Comparison of ENCODE assay signal across 3 cellular contexts in the genomic region with DNA sequence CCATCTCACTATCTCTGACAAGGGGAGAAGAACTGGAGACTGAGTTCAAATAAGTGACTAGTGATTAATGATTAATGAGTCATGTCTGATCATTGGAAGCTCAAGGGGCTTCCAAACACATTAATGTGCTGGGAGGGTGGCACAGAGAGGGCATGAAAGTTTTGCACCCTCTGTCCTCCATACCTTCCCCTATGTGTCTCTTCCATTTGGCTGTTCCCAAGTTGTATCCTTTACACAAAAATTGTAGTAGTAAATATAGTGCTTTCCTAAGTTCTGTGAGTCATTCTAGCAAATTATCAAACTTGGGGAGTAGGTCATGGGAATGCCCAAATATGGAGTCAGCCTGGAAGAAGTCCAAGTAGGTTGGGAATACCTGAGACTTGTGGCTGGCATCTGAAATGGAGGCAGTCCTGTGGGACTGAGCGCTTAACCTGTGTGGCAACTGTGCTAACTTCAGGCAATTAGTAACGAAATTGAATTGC.
TF ChIP-seq lines count a peak whose summit lies in the region.

No MANE protein-coding gene starts in this region.

TF ChIP-seq in A549, 52 proteins besides CTCF, POLR2A, EP300 and RAD21:
- 0 out of 5 replicates have a peak, but pooled peaks of 1 of the 2 experiments have one; percentile 21 for TF ChIP-seq JUN (IDR thresholded peaks at IDR 0.05)
- TF ChIP-seq MAZ (IDR thresholded peaks at IDR 0.05; ENCODE audit: borderline replicate concordance, low read depth, low read length): no peak
- no peak for TF ChIP-seq SMC3 (IDR thresholded peaks at IDR 0.05)
- TF ChIP-seq FOSL2 (IDR thresholded peaks at IDR 0.05): 0 out of 2 replicates have a peak, but pooled peaks have one; percentile 13
- peak; percentile 62 for TF ChIP-seq FOSL2 (CRISPR knock-in tag; IDR thresholded peaks at IDR 0.05)
- TF ChIP-seq, protein P1, sequence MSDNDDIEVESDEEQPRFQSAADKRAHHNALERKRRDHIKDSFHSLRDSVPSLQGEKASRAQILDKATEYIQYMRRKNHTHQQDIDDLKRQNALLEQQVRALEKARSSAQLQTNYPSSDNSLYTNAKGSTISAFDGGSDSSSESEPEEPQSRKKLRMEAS (IDR thresholded peaks at IDR 0.05): no peak
- peak; percentile 63 for TF ChIP-seq ZFP36 (IDR thresholded peaks at IDR 0.05; ENCODE audit: borderline replicate concordance, partially characterized antibody)
- TF ChIP-seq FOXS1 (CRISPR knock-in tag; IDR thresholded peaks at IDR 0.05): no peak

TF ChIP-seq in HEK293, 187 proteins besides CTCF, POLR2A, EP300 and RAD21 (continues in another document):
- TF ChIP-seq OSR2 (tag by site-specific recombination; IDR thresholded peaks at IDR 0.05) (peak; percentile 28; the same call in 1 of the 2 replicates), ZNF221 (tag by site-specific recombination; IDR thresholded peaks at IDR 0.05; ENCODE audit: borderline replicate concordance) (no peak), SCRT2 (tag by site-specific recombination; IDR thresholded peaks at IDR 0.05) (peak; percentile 92), IKZF3 (tag by site-specific recombination; IDR thresholded peaks at IDR 0.05) (peak; percentile 45; the same call in 1 of the 2 replicates), ZNF544 (tag by site-specific recombination; IDR thresholded peaks at IDR 0.05) (no peak), ZFP41 (tag by site-specific recombination; IDR thresholded peaks at IDR 0.05; ENCODE audit: borderline replicate concordance) (no peak), ZEB2 (tag by site-specific recombination; IDR thresholded peaks at IDR 0.05) (no peak), ZNF24 (tag by site-specific recombination; IDR thresholded peaks at IDR 0.05) (no peak), ZNF558 (tag by site-specific recombination; IDR thresholded peaks at IDR 0.05) (no peak), ZNF214 (tag by site-specific recombination; IDR thresholded peaks at IDR 0.05; ENCODE audit: borderline replicate concordance) (no peak), ZBTB6 (tag by site-specific recombination; IDR thresholded peaks at IDR 0.05) (no peak), ZNF302 (tag by site-specific recombination; IDR thresholded peaks at IDR 0.05; ENCODE audit: low read depth) (no peak), SCRT1 (tag by site-specific recombination; IDR thresholded peaks at IDR 0.05; ENCODE audit: borderline replicate concordance) (peak; percentile 90), KLF8 (tag by site-specific recombination; IDR thresholded peaks at IDR 0.05) (no peak), SETDB1 (IDR thresholded peaks at IDR 0.05; ENCODE audit: insufficient read length, low read length) (no peak), ZNF341 (tag by site-specific recombination; IDR thresholded peaks at IDR 0.05; ENCODE audit: low read depth) (peak; percentile 36), KLF17 (tag by site-specific recombination; IDR thresholded peaks at IDR 0.05) (no peak), GLI2 (tag by site-specific recombination; IDR thresholded peaks at IDR 0.05; ENCODE audit: borderline replicate concordance, low read depth) (no peak), PRDM10 (tag by site-specific recombination; IDR thresholded peaks at IDR 0.05) (peak; percentile 98), REPIN1 (tag by site-specific recombination; IDR thresholded peaks at IDR 0.05; ENCODE audit: low read depth) (no peak)
- TF ChIP-seq, protein P2, sequence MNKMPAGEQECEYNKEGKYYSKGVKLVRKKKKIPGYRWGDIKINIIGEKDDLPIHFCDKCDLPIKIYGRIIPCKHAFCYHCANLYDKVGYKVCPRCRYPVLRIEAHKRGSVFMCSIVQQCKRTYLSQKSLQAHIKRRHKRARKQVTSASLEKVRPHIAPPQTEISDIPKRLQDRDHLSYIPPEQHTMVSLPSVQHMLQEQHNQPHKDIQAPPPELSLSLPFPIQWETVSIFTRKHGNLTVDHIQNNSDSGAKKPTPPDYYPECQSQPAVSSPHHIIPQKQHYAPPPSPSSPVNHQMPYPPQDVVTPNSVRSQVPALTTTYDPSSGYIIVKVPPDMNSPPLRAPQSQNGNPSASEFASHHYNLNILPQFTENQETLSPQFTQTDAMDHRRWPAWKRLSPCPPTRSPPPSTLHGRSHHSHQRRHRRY (tag by site-specific recombination; IDR thresholded peaks at IDR 0.05): no peak

TF ChIP-seq in K562, 482 proteins besides CTCF, POLR2A, EP300 and RAD21:
- TF ChIP-seq ZBTB12 (CRISPR knock-in tag; IDR thresholded peaks at IDR 0.05) (no peak), FOSL1 (tag; conservative IDR thresholded peaks at IDR 0.05) (peak; percentile 84), JUND (IDR thresholded peaks at IDR 0.05; ENCODE audit: borderline replicate concordance, low read depth, low read length) (no peak; the same call in 1 of the 2 replicates), JUND (tag; IDR thresholded peaks at IDR 0.05; ENCODE audit: borderline replicate concordance, low read depth, low read length) (peak; percentile 80; the same call in 2 of the 3 replicates), DACH1 (IDR thresholded peaks at IDR 0.05; ENCODE audit: partially characterized antibody) (peak; percentile 74), CBFA2T2 (conservative IDR thresholded peaks at IDR 0.05) (no peak), ATF3 (IDR thresholded peaks at IDR 0.05) (peak; percentile 76), ATF3 (CRISPR knock-in tag; conservative IDR thresholded peaks at IDR 0.05) (no peak), ATF7 (IDR thresholded peaks at IDR 0.05) (peak; percentile 85), ZFP1 (CRISPR knock-in tag; IDR thresholded peaks at IDR 0.05) (no peak), NFIC (IDR thresholded peaks at IDR 0.05) (peak; percentile 86), MECOM (CRISPR knock-in tag; IDR thresholded peaks at IDR 0.05) (peak; percentile 34; the same call in 1 of the 2 replicates), FOXK2 (conservative IDR thresholded peaks at IDR 0.05 in 1 of 2, IDR thresholded peaks at IDR 0.05 in 1 of 2; ENCODE audit: low read depth in 2 of 2) (peak in 1 of 2 experiments; percentile 81; a peak in 2 of 4 replicates), SMARCE1 (IDR thresholded peaks at IDR 0.05) (0 out of 2 replicates have a peak, but pooled peaks have one; percentile 28), NONO (IDR thresholded peaks at IDR 0.05; ENCODE audit: low read depth in 2 of 2, low read length in 1 of 2) (0 out of 4 replicates have a peak, but pooled peaks of 1 of the 2 experiments have one; percentile 53), SRF (CRISPR knock-in tag; IDR thresholded peaks at IDR 0.05) (peak; percentile 93 to 99), PRDM10 (IDR thresholded peaks at IDR 0.05; ENCODE audit: partially characterized antibody) (peak; percentile 97), CBFB (CRISPR knock-in tag; IDR thresholded peaks at IDR 0.05) (no peak), DMBX1 (CRISPR knock-in tag; IDR thresholded peaks at IDR 0.05; ENCODE audit: borderline replicate concordance) (no peak), PBX2 (CRISPR knock-in tag; IDR thresholded peaks at IDR 0.05; ENCODE audit: low read depth) (no peak), PBX2 (tag; conservative IDR thresholded peaks at IDR 0.05; ENCODE audit: low read depth) (peak; percentile 51; the same call in 1 of the 2 replicates), SMARCA4 (IDR thresholded peaks at IDR 0.05) (peak; percentile 34; the same call in 1 of the 2 replicates), POU5F1 (IDR thresholded peaks at IDR 0.05; ENCODE audit: borderline replicate concordance, low read depth, low read length, partially characterized antibody) (no peak), ZFP36 (IDR thresholded peaks at IDR 0.05; ENCODE audit: low read depth, low read length, partially characterized antibody) (peak; percentile 54), MEIS2 (IDR thresholded peaks at IDR 0.05; ENCODE audit: partially characterized antibody) (peak; percentile 45), DPF2 (IDR thresholded peaks at IDR 0.05) (peak; percentile 49; the same call in 1 of the 2 replicates)
- TF ChIP-seq, protein P3, sequence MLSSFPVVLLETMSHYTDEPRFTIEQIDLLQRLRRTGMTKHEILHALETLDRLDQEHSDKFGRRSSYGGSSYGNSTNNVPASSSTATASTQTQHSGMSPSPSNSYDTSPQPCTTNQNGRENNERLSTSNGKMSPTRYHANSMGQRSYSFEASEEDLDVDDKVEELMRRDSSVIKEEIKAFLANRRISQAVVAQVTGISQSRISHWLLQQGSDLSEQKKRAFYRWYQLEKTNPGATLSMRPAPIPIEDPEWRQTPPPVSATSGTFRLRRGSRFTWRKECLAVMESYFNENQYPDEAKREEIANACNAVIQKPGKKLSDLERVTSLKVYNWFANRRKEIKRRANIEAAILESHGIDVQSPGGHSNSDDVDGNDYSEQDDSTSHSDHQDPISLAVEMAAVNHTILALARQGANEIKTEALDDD (IDR thresholded peaks at IDR 0.05): peak; percentile 73; the same call in 1 of the 2 replicates
- TF ChIP-seq, protein P4, sequence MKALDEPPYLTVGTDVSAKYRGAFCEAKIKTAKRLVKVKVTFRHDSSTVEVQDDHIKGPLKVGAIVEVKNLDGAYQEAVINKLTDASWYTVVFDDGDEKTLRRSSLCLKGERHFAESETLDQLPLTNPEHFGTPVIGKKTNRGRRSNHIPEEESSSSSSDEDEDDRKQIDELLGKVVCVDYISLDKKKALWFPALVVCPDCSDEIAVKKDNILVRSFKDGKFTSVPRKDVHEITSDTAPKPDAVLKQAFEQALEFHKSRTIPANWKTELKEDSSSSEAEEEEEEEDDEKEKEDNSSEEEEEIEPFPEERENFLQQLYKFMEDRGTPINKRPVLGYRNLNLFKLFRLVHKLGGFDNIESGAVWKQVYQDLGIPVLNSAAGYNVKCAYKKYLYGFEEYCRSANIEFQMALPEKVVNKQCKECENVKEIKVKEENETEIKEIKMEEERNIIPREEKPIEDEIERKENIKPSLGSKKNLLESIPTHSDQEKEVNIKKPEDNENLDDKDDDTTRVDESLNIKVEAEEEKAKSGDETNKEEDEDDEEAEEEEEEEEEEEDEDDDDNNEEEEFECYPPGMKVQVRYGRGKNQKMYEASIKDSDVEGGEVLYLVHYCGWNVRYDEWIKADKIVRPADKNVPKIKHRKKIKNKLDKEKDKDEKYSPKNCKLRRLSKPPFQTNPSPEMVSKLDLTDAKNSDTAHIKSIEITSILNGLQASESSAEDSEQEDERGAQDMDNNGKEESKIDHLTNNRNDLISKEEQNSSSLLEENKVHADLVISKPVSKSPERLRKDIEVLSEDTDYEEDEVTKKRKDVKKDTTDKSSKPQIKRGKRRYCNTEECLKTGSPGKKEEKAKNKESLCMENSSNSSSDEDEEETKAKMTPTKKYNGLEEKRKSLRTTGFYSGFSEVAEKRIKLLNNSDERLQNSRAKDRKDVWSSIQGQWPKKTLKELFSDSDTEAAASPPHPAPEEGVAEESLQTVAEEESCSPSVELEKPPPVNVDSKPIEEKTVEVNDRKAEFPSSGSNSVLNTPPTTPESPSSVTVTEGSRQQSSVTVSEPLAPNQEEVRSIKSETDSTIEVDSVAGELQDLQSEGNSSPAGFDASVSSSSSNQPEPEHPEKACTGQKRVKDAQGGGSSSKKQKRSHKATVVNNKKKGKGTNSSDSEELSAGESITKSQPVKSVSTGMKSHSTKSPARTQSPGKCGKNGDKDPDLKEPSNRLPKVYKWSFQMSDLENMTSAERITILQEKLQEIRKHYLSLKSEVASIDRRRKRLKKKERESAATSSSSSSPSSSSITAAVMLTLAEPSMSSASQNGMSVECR (CRISPR knock-in tag; IDR thresholded peaks at IDR 0.05): no peak
